ENCODE assay signal across 8 cellular contexts in the genomic region with DNA sequence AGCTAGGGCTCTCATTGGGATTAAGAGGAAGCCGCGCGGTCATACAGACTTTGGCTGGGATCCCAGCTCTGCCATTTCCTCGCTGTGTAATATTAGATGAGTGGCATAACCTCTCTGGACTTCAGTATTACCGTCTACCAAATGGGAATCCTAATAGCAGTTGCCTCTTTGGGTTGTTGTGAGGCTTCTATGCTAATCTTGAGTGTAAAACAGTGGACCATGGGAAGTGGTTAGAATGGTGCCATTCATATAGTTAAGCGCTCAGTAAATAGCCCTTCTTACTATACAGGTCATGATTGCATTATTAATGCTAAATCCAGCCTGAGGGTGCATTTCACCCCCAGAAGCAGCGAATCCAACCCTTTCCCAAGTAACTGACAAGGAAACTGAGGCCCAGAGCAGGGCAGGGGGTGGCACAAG. TPM values are rescaled to one million over a fixed set of nuclear protein-coding genes. Genes with fewer than 3 reads are reported as not detected.
DNase-seq lines count a peak whose midpoint lies in the region; ATAC-seq and TF ChIP-seq lines count a peak whose summit lies in the region.

No MANE protein-coding gene starts in this region.

- H3K4me3 ChIP-seq in H7 (ENCODE audit: insufficient read depth, low read depth, low read length) (peak overlapping the region; percentile 84), skin epidermis (peak overlapping the region; percentile 52 to 74 (median 61))

- peak overlapping the region in 20 of 21 experiments; percentile 83 to 98 (median 93) for H3K27ac ChIP-seq in skin epidermis

- peak overlapping the region; percentile 98 for H3K27ac Mint-ChIP-seq in activated B cell treated with CpG ODN at 0.5 μM for 24 hours
- peak overlapping the region; percentile 85 for H3K27ac Mint-ChIP-seq in glutamatergic neuron (ENCODE audit: unreplicated experiment)

- TF ChIP-seq CTCF in activated B cell treated with CpG ODN at 0.5 μM for 24 hours (IDR thresholded peaks at IDR 0.05) (no peak), glutamatergic neuron (IDR thresholded peaks at IDR 0.05; ENCODE audit: partially characterized antibody, unreplicated experiment) (no peak)

- DNase-seq in H7 (no peak), activated B cell treated with CpG ODN at 0.5 μM for 24 hours (no peak), glutamatergic neuron (no peak), NCI-H510A treated with DMSO at 0.1 percent for 48 hours (lab: John Stamatoyannopoulos, UW) (no peak), OCI-M2 (lab: John Stamatoyannopoulos, UW; ENCODE audit: unreplicated experiment) (no peak), CD1c-positive myeloid dendritic cell (ENCODE audit: extremely low spot score) (no peak), UCSD-AML1 (lab: John Stamatoyannopoulos, UW; ENCODE audit: unreplicated experiment) (no peak)

- peaks cover 14% of the 10 kb centered on the region for H3K36me3 Mint-ChIP-seq in activated B cell treated with CpG ODN at 0.5 μM for 24 hours (ENCODE audit: low read depth)
- no peaks in the 10 kb centered on the region for H3K36me3 Mint-ChIP-seq in glutamatergic neuron (ENCODE audit: unreplicated experiment)

- POLR2A ChIA-PET in activated B cell treated with CpG ODN at 0.5 μM for 24 hours (lab: Charles Lee): interaction anchor here (0.6 to 2.1 kb wide), 11 partner anchors 26 to 857 kb away, joined by 3 to 18 read pairs (median 6); a partner anchor contains a TSS

- CTCF ChIA-PET in activated B cell treated with CpG ODN at 0.5 μM for 24 hours (lab: Charles Lee): interaction anchor here (1.0 to 1.9 kb wide), 3 partner anchors 58 to 108 kb away, joined by 3 to 5 read pairs (median 3); no protein-coding TSS in a partner anchor

- H3K4me3 Mint-ChIP-seq in activated B cell treated with CpG ODN at 0.5 μM for 24 hours (peak overlapping the region; percentile 96), glutamatergic neuron (ENCODE audit: unreplicated experiment) (peak overlapping the region; percentile 84)

- ATAC-seq in activated B cell treated with CpG ODN at 0.5 μM for 24 hours (ENCODE audit: low read depth): no peak

- H3K9me3 Mint-ChIP-seq in activated B cell treated with CpG ODN at 0.5 μM for 24 hours (no peaks in the 10 kb centered on the region), glutamatergic neuron (ENCODE audit: unreplicated experiment) (peaks cover 4% of the 10 kb centered on the region)

- no peaks in the 10 kb centered on the region; the same call in 1 of the 2 replicates for H3K27me3 ChIP-seq in H7 (ENCODE audit: control insufficient read depth, insufficient read depth, low read length)

- H3K4me1 Mint-ChIP-seq in activated B cell treated with CpG ODN at 0.5 μM for 24 hours (peaks cover 13% of the 10 kb centered on the region), glutamatergic neuron (ENCODE audit: low read depth, unreplicated experiment) (peaks cover 3% of the 10 kb centered on the region)

- no peaks in the 10 kb centered on the region for H3K36me3 ChIP-seq in H7 (replicated peaks; ENCODE audit: control insufficient read depth, insufficient read depth, low read length)

- intact Hi-C loops in activated B cell treated with CpG ODN at 0.5 μM for 24 hours (cut with micrococcal nuclease): loop anchor here (2.0 kb wide), 2 partner anchors 70 to 88 kb away; a partner anchor contains a TSS

- peaks cover 11% of the 10 kb centered on the region for H3K27me3 Mint-ChIP-seq in activated B cell treated with CpG ODN at 0.5 μM for 24 hours
- peaks cover 12% of the 10 kb centered on the region for H3K27me3 Mint-ChIP-seq in glutamatergic neuron (ENCODE audit: unreplicated experiment)

RNA-seq across cellular contexts. Expression of a gene that starts 0.6 kb away (rescaled TPM):
- total RNA-seq in H7 (2014; rRNA removed; shearing (Covaris generic)): 12.6 and 14.2 TPM in 2 replicates
- total RNA-seq in activated B cell treated with CpG ODN at 0.5 μM for 24 hours (12.0 and 14.4 TPM in 2 replicates), glutamatergic neuron (ENCODE audit: unreplicated experiment) (10.5 TPM)

RNA-seq across cellular contexts. Expression of a gene that starts 16.8 kb away (rescaled TPM):
- total RNA-seq in H7 (2014; rRNA removed; shearing (Covaris generic)): 0.07 and 0.41 TPM in 2 replicates
- total RNA-seq in activated B cell treated with CpG ODN at 0.5 μM for 24 hours (not detected in 2 replicates), glutamatergic neuron (ENCODE audit: unreplicated experiment) (not detected)

RNA-seq across cellular contexts. Expression of a gene that starts 54.0 kb away (rescaled TPM):
- total RNA-seq in H7 (2014; rRNA removed; shearing (Covaris generic)): 42.5 and 48.6 TPM in 2 replicates
- total RNA-seq in activated B cell treated with CpG ODN at 0.5 μM for 24 hours: 73.8 and 97.7 TPM in 2 replicates
- 53.2 TPM for total RNA-seq in glutamatergic neuron (ENCODE audit: unreplicated experiment)
